In the genomic region with DNA sequence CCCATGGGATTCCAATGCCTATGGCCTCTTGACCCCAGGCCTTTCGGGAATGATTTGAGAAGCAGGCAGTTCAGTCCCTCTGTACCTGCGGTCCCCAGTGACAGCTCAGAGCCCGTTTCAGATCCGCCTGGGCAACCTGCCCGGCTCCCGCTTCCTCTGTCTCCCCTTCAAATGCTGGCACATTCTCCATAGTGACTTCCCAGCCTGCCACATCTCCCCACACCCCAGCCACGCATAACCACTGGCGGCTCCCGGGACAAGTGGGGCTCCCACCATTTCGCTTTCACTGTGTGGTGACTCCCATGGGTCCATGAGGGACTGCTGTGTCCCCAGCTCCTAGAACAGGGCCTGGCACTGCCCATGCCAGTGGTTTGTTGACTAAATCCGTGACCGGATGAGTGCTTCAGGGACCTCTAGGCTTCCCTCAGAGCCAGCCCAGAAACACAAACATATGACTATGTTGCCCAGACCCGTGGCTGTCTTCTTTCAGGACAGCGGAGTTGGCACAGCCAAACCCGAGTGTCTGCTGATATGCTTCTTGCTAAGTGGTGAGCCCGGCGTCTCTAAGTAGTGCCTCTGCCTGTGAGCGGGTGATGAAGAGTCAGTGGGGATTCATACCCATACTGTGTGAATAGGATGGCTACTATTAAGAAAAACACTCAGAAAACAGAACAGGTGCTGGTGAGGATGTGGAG, we compare ENCODE assay signal across 24 cellular contexts.
DNase-seq lines count a peak whose midpoint lies in the region; ATAC-seq and TF ChIP-seq lines count a peak whose summit lies in the region.
"Had no signal": no experiment of that assay in that cellular context is flagged by ENCODE, and none has a peak within 500 bp of the region (broad histone marks: within the 10 kb centered on the region; RNA-seq: fewer than 3 reads in every experiment).

No MANE protein-coding gene starts in this region.

- ATAC-seq in IMR-90 (ENCODE audit: low read depth) (no peak), sciatic nerve (no peak), mucosa of descending colon (no peak), HG03469 (IDR thresholded peaks at IDR 0.05; ENCODE audit: unreplicated experiment) (no peak)
- ATAC-seq: K562 had no signal

- H3K9ac ChIP-seq in IMR-90 (ENCODE audit: low read depth, low read length), result no peak overlapping the region

- H3K36me3 ChIP-seq in IMR-90 (ENCODE audit: control insufficient read depth, insufficient read depth, low read length) (peaks cover 6% of the 10 kb centered on the region), right atrium auricular region (no peaks in the 10 kb centered on the region), mucosa of descending colon (ENCODE audit: low read depth) (no peaks in the 10 kb centered on the region)
- H3K36me3 ChIP-seq: cardiac muscle cell had no signal

- H2AK9ac ChIP-seq in IMR-90 (replicated peaks; ENCODE audit: low read depth, low read length, poor library complexity), result peak overlapping the region; percentile 79

- in situ Hi-C loops in IMR-90 (cut with MboI; ENCODE audit: low sequenced_read_pairs), result no loop called here

- peak overlapping the region; percentile 35 to 51; a peak in 2 of 4 replicates for H4K8ac ChIP-seq in IMR-90 (ENCODE audit: low read depth in 2 of 2, low read length in 2 of 2)

- peak overlapping the region; percentile 15 for H3K18ac ChIP-seq in IMR-90 (ENCODE audit: low read depth, low read length)

- DNase-seq in IMR-90, result no peak
- peak; percentile 61 for DNase-seq in RPMI7951 (ENCODE audit: low read depth)
- no peak for DNase-seq in right atrium auricular region (ENCODE audit: low spot score)
- peak; percentile 42 for DNase-seq in sciatic nerve (ENCODE audit: low spot score)
- DNase-seq in mucosa of descending colon, result no peak
- no peak for DNase-seq in MV-4-11 (lab: John Stamatoyannopoulos, UW)
- DNase-seq in SW 1271 (lab: John Stamatoyannopoulos, UW), result no peak
- DNase-seq: activated CD4-positive, alpha-beta memory T cell treated with anti-CD3 and anti-CD28 coated beads, Interleukin-2, amount 10 ng/mL, durations not matched to agents 7 days and 5 days; activated naive CD4-positive, alpha-beta T cell treated with Interleukin-2 at 50 U/mL for 16 hours; activated T-cell treated with anti-CD3 and anti-CD28 coated beads for 4 hours; amniotic stem cell; CD8-positive, alpha-beta memory T cell; DND-41; foreskin keratinocyte; kidney; NCI-H2081 treated with DMSO at 0.1 percent for 48 hours; NCI-H510A; RPMI8226; T-helper 9 cell; testis had no signal

- intact Hi-C loops in IMR-90 (cut with micrococcal nuclease), result loop anchor here (5.0 to 10.0 kb wide), 2 partner anchors 110 to 132 kb away; no protein-coding TSS in a partner anchor
- intact Hi-C loops in sciatic nerve (cut with DNase I), result no loop called here
- intact Hi-C loops in mucosa of descending colon (cut with DNase I, micrococcal nuclease), result no loop called here

- H2BK20ac ChIP-seq in IMR-90 (ENCODE audit: low read depth, low read length), result peak overlapping the region; percentile 41; the same call in 1 of the 2 replicates

- peak overlapping the region; percentile 74 for H4K91ac ChIP-seq in IMR-90 (ENCODE audit: insufficient read depth, low read depth, low read length)

- H3K27ac ChIP-seq in IMR-90 (ENCODE audit: insufficient read depth, low read length), result peak overlapping the region; percentile 63
- peak overlapping the region; percentile 63 to 64 for H3K27ac ChIP-seq in right atrium auricular region
- H3K27ac ChIP-seq: cardiac muscle cell, epithelial cell of prostate, foreskin keratinocyte, testis had no signal

- H3K4me3 ChIP-seq in IMR-90 (ENCODE audit: insufficient read depth, low read depth, low read length) (no peak overlapping the region), right atrium auricular region (no peak overlapping the region), mucosa of descending colon (no peak overlapping the region)
- H3K4me3 ChIP-seq: cardiac muscle cell, K562, testis had no signal

- POLR2A ChIA-PET in IMR-90 (lab: Charles Lee; ENCODE audit: unreplicated experiment), result interaction anchor here (0.6 to 0.8 kb wide), 2 partner anchors 14 to 90 kb away, joined by 3 to 4 read pairs; no protein-coding TSS in a partner anchor

- peaks cover 72% of the 10 kb centered on the region for H4K20me1 ChIP-seq in IMR-90 (ENCODE audit: insufficient read depth, low read length)

- peak overlapping the region; percentile 63 for H2BK5ac ChIP-seq in IMR-90 (ENCODE audit: low read depth, low read length, poor library complexity, severe bottlenecking)

- H3K4ac ChIP-seq in IMR-90 (ENCODE audit: low read depth, low read length), result peak overlapping the region; percentile 86

- no peak for TF ChIP-seq POLR2A in IMR-90 (IDR thresholded peaks at IDR 0.05; ENCODE audit: low read depth, low read length)

- dilution Hi-C loops in IMR-90 (cut with HindIII; ENCODE audit: low sequenced_read_pairs, unreplicated experiment), result no loop called here

- no peak for TF ChIP-seq CTCF in IMR-90 (conservative IDR thresholded peaks at IDR 0.05; ENCODE audit: low read depth, low read length)
- no peak for TF ChIP-seq CTCF in right atrium auricular region (IDR thresholded peaks at IDR 0.05)
- TF ChIP-seq CTCF in mucosa of descending colon (IDR thresholded peaks at IDR 0.05), result no peak

- peak overlapping the region; percentile 73 for H2AK5ac ChIP-seq in IMR-90 (ENCODE audit: low read depth, low read length)

- H3K4me1 ChIP-seq in IMR-90 (ENCODE audit: control insufficient read depth, insufficient read depth, low read length) (peaks cover 26% of the 10 kb centered on the region), right atrium auricular region (peaks cover 0 to 23% of the 10 kb centered on the region in 2 donors), mucosa of descending colon (ENCODE audit: low read depth) (no peaks in the 10 kb centered on the region)
- H3K4me1 ChIP-seq: foreskin keratinocyte had no signal

- TF ChIP-seq RAD21 in IMR-90 (IDR thresholded peaks at IDR 0.05; ENCODE audit: low read length), result no peak

- H3K56ac ChIP-seq in IMR-90 (ENCODE audit: extremely low read depth, insufficient read depth, low read length), result peak overlapping the region; percentile 18; the same call in 1 of the 2 replicates

- peak overlapping the region; percentile 57 for H2BK120ac ChIP-seq in IMR-90 (ENCODE audit: low read depth, low read length)

- H2AFZ ChIP-seq in IMR-90 (replicated peaks; ENCODE audit: low read length, poor library complexity), result no peak overlapping the region

- peak overlapping the region; percentile 80 for H3K23ac ChIP-seq in IMR-90 (ENCODE audit: low read depth, low read length)

- CTCF ChIA-PET in IMR-90 (lab: Yijun Ruan, JAX), result no interaction called here

- no TSS peak for BruUV-seq in IMR-90 (replicated peaks; lab: Mats Ljungman, UMichigan)

- peaks cover 43% of the 10 kb centered on the region for H3K9me1 ChIP-seq in IMR-90 (ENCODE audit: insufficient read depth, low read length)

- H3K79me1 ChIP-seq in IMR-90 (ENCODE audit: low read depth in 1 of 2, low read length in 2 of 2), result peaks cover 53 to 98% of the 10 kb centered on the region in 2 experiments

- H4K5ac ChIP-seq in IMR-90 (ENCODE audit: low read depth, low read length), result 0 out of 2 replicates have a peak overlapping the region, but pooled peaks have one; percentile 6

- 70% methylated on average over 6 of the region's 18 CpGs; no CpG with 5 or more reads in 1 of the 2 experiments for whole genome bisulfite sequencing in IMR-90 (ENCODE audit: extremely low coverage in 2 of 2, insufficient read length in 1 of 2), 2 experiments

- H3K27me3 ChIP-seq in IMR-90 (ENCODE audit: control insufficient read depth, insufficient read depth, low read length), result no peaks in the 10 kb centered on the region
- no peaks in the 10 kb centered on the region for H3K27me3 ChIP-seq in right atrium auricular region
- H3K27me3 ChIP-seq: cardiac muscle cell, testis had no signal

- H3K9me3 ChIP-seq in IMR-90 (ENCODE audit: control insufficient read depth, insufficient read depth, low read length) (no peaks in the 10 kb centered on the region), right atrium auricular region (no peaks in the 10 kb centered on the region), mucosa of descending colon (no peaks in the 10 kb centered on the region)
- H3K9me3 ChIP-seq: testis had no signal

- H2BK15ac ChIP-seq in IMR-90 (ENCODE audit: low read depth, low read length), result peak overlapping the region; percentile 60; the same call in 1 of the 3 replicates

- H3K14ac ChIP-seq in IMR-90 (replicated peaks; ENCODE audit: low read depth, low read length), result peak overlapping the region; percentile 51

- H3K4me2 ChIP-seq in IMR-90 (ENCODE audit: low read depth, low read length), result peak overlapping the region; percentile 42; the same call in 1 of the 2 replicates

TF ChIP-seq in IMR-90, 13 proteins besides CTCF, POLR2A, EP300 and RAD21 (continues in another document):
- TF ChIP-seq MAZ (IDR thresholded peaks at IDR 0.05; ENCODE audit: borderline replicate concordance, low read depth, low read length), result no peak
- no peak for TF ChIP-seq NFE2L2 (IDR thresholded peaks at IDR 0.05; ENCODE audit: low read depth, low read length)
- TF ChIP-seq, protein P1, sequence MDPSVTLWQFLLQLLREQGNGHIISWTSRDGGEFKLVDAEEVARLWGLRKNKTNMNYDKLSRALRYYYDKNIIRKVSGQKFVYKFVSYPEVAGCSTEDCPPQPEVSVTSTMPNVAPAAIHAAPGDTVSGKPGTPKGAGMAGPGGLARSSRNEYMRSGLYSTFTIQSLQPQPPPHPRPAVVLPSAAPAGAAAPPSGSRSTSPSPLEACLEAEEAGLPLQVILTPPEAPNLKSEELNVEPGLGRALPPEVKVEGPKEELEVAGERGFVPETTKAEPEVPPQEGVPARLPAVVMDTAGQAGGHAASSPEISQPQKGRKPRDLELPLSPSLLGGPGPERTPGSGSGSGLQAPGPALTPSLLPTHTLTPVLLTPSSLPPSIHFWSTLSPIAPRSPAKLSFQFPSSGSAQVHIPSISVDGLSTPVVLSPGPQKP (IDR thresholded peaks at IDR 0.05; ENCODE audit: borderline replicate concordance, low read depth, low read length), result no peak
- no peak for TF ChIP-seq MXI1 (IDR thresholded peaks at IDR 0.05; ENCODE audit: borderline replicate concordance, low read depth, low read length)
- TF ChIP-seq FOS (IDR thresholded peaks at IDR 0.05; ENCODE audit: low read depth, low read length), result no peak
- TF ChIP-seq MAFK (IDR thresholded peaks at IDR 0.05; ENCODE audit: low read depth, low read length), result no peak
- TF ChIP-seq RFX5 (IDR thresholded peaks at IDR 0.05; ENCODE audit: low read depth, low read length), result no peak
- TF ChIP-seq CHD1 (IDR thresholded peaks at IDR 0.05; ENCODE audit: low read depth, low read length), result no peak
- no peak for TF ChIP-seq SMC3 (IDR thresholded peaks at IDR 0.05; ENCODE audit: low read depth, low read length)
- TF ChIP-seq, protein P2, sequence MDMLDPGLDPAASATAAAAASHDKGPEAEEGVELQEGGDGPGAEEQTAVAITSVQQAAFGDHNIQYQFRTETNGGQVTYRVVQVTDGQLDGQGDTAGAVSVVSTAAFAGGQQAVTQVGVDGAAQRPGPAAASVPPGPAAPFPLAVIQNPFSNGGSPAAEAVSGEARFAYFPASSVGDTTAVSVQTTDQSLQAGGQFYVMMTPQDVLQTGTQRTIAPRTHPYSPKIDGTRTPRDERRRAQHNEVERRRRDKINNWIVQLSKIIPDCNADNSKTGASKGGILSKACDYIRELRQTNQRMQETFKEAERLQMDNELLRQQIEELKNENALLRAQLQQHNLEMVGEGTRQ (IDR thresholded peaks at IDR 0.05; ENCODE audit: low read depth, low read length), result no peak

Comparison
In these comparisons a context has a peak if more than half of its experiments do, and no peak if none do; other contexts are left out.
1. DNase-seq: peak in RPMI7951 (single experiment) and sciatic nerve (single experiment); none in IMR-90 (single experiment), right atrium auricular region (single experiment), mucosa of descending colon (0 of 3), MV-4-11 (single experiment) and SW 1271 (0 of 2).